ENCODE assay signal across 14 cellular contexts in the genomic region with DNA sequence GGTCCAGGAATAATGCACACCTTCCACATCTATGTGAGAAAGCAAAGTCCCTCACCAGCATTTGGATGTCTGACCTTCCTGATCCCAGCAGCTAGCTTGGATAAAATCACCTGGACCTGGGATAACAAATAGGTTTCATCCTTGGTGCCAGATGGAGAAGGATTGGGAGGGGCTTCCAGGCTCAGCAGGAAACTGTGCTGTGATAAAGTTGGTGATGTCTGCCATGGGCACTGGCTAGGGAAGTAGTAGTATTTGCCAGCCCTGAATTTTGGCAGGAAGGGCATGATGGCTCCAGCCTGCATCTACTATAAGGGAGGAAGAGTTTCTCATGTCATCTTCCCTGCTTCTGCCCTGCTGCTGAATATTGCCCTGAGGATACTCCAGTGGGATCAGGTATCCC. TPM values are rescaled to one million over a fixed set of nuclear protein-coding genes. Genes with fewer than 3 reads are reported as not detected.
DNase-seq lines count a peak whose midpoint lies in the region; TF ChIP-seq lines count a peak whose summit lies in the region.
"Had no signal": no experiment of that assay in that cellular context is flagged by ENCODE, and none has a peak within 500 bp of the region (broad histone marks: within the 10 kb centered on the region; RNA-seq: fewer than 3 reads in every experiment).

No MANE protein-coding gene starts in this region.

- no peak for TF ChIP-seq CTCF in type B pancreatic cell (conservative IDR thresholded peaks at IDR 0.05)

- H3K9me3 Mint-ChIP-seq in type B pancreatic cell, result no peaks in the 10 kb centered on the region
- H3K9me3 Mint-ChIP-seq: CD4-positive, alpha-beta T cell; IgD-negative memory B cell had no signal

- H3K36me3 Mint-ChIP-seq in type B pancreatic cell, result peaks cover 3% of the 10 kb centered on the region
- H3K36me3 Mint-ChIP-seq: IgD-negative memory B cell had no signal

- peak; percentile 33 for DNase-seq in NCI-H2171 treated with DMSO at 0.1 percent for 48 hours (lab: John Stamatoyannopoulos, UW)
- DNase-seq in NCI-H2171 (lab: John Stamatoyannopoulos, UW), result no peak
- DNase-seq in NCI-H446 (lab: John Stamatoyannopoulos, UW), result peak; percentile 10 to 57
- DNase-seq in cerebellar nuclear complex (lab: John Stamatoyannopoulos, UW), result peak; percentile 68 to 88
- no peak for DNase-seq in stimulated activated CD4-positive, alpha-beta T cell treated with anti-CD3 and anti-CD28 coated beads, Interleukin-1b, Interleukin-23, amount 100 ng/mL, for 48 hours
- no peak for DNase-seq in type B pancreatic cell (ENCODE audit: extremely low spot score, unreplicated experiment)
- no peak for DNase-seq in NOMO-1 treated with dmso at 0.1 percent for 144 hours (lab: John Stamatoyannopoulos, UW; ENCODE audit: unreplicated experiment)
- DNase-seq: AML-193; Caco-2; CD4-positive, alpha-beta T cell; GDM1; GOT3; H9 had no signal

- H3K4me3 Mint-ChIP-seq in type B pancreatic cell, result no peak overlapping the region
- H3K4me3 Mint-ChIP-seq: CD4-positive, alpha-beta T cell; H9; IgD-negative memory B cell had no signal

- peaks cover 5% of the 10 kb centered on the region for H3K4me1 Mint-ChIP-seq in type B pancreatic cell (ENCODE audit: unreplicated experiment)

- H3K27ac Mint-ChIP-seq in type B pancreatic cell, result no peak overlapping the region
- H3K27ac Mint-ChIP-seq: CD4-positive, alpha-beta T cell; H9; IgD-negative memory B cell had no signal

- no peaks in the 10 kb centered on the region for H3K27me3 Mint-ChIP-seq in type B pancreatic cell
- H3K27me3 Mint-ChIP-seq: IgD-negative memory B cell had no signal

RNA-seq across cellular contexts. Expression of gene C11orf91, which starts 37.5 kb away (rescaled TPM):
- total RNA-seq in type B pancreatic cell (ENCODE audit: low replicate concordance), result not detected in 2 replicates
- total RNA-seq: Caco-2, H9 had no signal

Comparison
In these comparisons a context has a peak if more than half of its experiments do, and no peak if none do; other contexts are left out.
1. DNase-seq: peak in NCI-H2171 treated with DMSO at 0.1 percent for 48 hours (single experiment), NCI-H446 (2 of 2) and cerebellar nuclear complex (2 of 2); none in NCI-H2171 (single experiment), stimulated activated CD4-positive, alpha-beta T cell treated with anti-CD3 and anti-CD28 coated beads, Interleukin-1b, Interleukin-23, amount 100 ng/mL, for 48 hours (single experiment), type B pancreatic cell (single experiment) and NOMO-1 treated with dmso at 0.1 percent for 144 hours (single experiment).